In the genomic region with DNA sequence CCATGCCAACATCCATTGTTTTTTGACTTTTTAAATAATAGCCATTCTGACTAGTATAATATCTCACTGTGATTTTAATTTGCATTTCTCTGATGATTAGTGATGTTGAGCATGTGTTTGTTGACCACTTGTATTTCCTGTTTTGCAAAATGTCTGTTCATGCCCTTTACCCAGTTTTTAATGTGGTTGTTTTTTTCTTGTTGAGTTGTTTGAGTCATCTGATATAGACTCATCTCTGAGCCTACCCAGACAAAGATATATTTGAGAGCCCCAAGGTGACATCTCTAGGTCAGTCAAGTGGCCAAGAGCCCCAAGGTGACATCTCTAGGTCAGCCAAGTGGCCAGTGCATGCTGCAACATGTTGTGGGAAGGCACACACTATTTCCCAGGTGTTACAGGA, we compare ENCODE assay signal across 1 cellular context.
TF ChIP-seq lines count a peak whose summit lies in the region.

No MANE protein-coding gene starts in this region.

TF ChIP-seq in H1, 55 proteins besides CTCF, POLR2A, EP300 and RAD21:
- TF ChIP-seq, protein P1, sequence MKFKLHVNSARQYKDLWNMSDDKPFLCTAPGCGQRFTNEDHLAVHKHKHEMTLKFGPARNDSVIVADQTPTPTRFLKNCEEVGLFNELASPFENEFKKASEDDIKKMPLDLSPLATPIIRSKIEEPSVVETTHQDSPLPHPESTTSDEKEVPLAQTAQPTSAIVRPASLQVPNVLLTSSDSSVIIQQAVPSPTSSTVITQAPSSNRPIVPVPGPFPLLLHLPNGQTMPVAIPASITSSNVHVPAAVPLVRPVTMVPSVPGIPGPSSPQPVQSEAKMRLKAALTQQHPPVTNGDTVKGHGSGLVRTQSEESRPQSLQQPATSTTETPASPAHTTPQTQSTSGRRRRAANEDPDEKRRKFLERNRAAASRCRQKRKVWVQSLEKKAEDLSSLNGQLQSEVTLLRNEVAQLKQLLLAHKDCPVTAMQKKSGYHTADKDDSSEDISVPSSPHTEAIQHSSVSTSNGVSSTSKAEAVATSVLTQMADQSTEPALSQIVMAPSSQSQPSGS (IDR thresholded peaks at IDR 0.05; ENCODE audit: low read length), result no peak
- TF ChIP-seq CTBP2 (IDR thresholded peaks at IDR 0.05; ENCODE audit: borderline replicate concordance, insufficient read depth, insufficient read length, low read length), result no peak
- no peak for TF ChIP-seq JUN (IDR thresholded peaks at IDR 0.05; ENCODE audit: low read depth, low read length)
TF ChIP-seq in H1: peak in this region for 0.
